ENCODE assay signal across 8 cellular contexts in genomic region chr7:7996568-7996967, GRCh38. TPM values are rescaled to one million over a fixed set of nuclear protein-coding genes. Genes with fewer than 3 reads are reported as not detected.
DNase-seq lines count a peak whose midpoint lies in the region; ATAC-seq, FAIRE-seq and TF ChIP-seq lines count a peak whose summit lies in the region.

No MANE protein-coding gene starts in this region.

- peaks cover 19% of the 10 kb centered on the region for H3K9me3 ChIP-seq in CD4-positive, alpha-beta T cell (ENCODE audit: control insufficient read depth, low read length)

- peaks cover 47% of the 10 kb centered on the region for H3K36me3 Mint-ChIP-seq in CD4-positive, alpha-beta T cell (ENCODE audit: low read depth)

- CTCF ChIA-PET in CD4-positive, alpha-beta T cell (lab: Charles Lee): interaction anchor here (1.3 kb wide), 1 partner anchor 19 kb away, joined by 3 read pairs; no protein-coding TSS in a partner anchor

- no peaks in the 10 kb centered on the region for H3K27me3 ChIP-seq in CD4-positive, alpha-beta T cell (ENCODE audit: control insufficient read depth, insufficient read depth, low read length)

- peak; percentile 61 for FAIRE-seq in GM19239 (lab: Jason Lieb, UNC)

- no peak overlapping the region for H3K27ac ChIP-seq in CD4-positive, alpha-beta T cell (ENCODE audit: low read depth, low read length)

- intact Hi-C loops in CD4-positive, alpha-beta T cell (cut with DNase I, micrococcal nuclease): no loop called here

- H3K4me3 Mint-ChIP-seq in CD4-positive, alpha-beta T cell: no peak overlapping the region

- peaks cover 34% of the 10 kb centered on the region for H3K4me1 Mint-ChIP-seq in CD4-positive, alpha-beta T cell (ENCODE audit: low read depth)

- peak overlapping the region; percentile 48 for H3K27ac Mint-ChIP-seq in CD4-positive, alpha-beta T cell

- POLR2A ChIA-PET in CD4-positive, alpha-beta T cell (lab: Charles Lee): interaction anchor here (0.7 to 4.3 kb wide), 3 partner anchors 24 to 183 kb away, joined by 3 to 27 read pairs (median 3); partner anchors contain the start of gene GLCCI1

- H3K9me3 Mint-ChIP-seq in CD4-positive, alpha-beta T cell: peaks cover 11% of the 10 kb centered on the region

- no peak for ATAC-seq in CD4-positive, alpha-beta T cell (ENCODE audit: poor library complexity)
- no peak for ATAC-seq in HG03521 (IDR thresholded peaks at IDR 0.05; ENCODE audit: unreplicated experiment)
- no peak for ATAC-seq in GM19023 (IDR thresholded peaks at IDR 0.05; ENCODE audit: unreplicated experiment)

- H3K27me3 Mint-ChIP-seq in CD4-positive, alpha-beta T cell: no peaks in the 10 kb centered on the region

- no peak for DNase-seq in CD4-positive, alpha-beta T cell
- no peak for DNase-seq in GM19239 (ENCODE audit: insufficient read length, low spot score)
- DNase-seq in NCI-H774 (lab: John Stamatoyannopoulos, UW): peak; percentile 15
- DNase-seq in iPS-NIHi11 (ENCODE audit: low spot score): peak; percentile 18
- no peak for DNase-seq in midbrain (lab: John Stamatoyannopoulos, UW)
- DNase-seq in D341Med (ENCODE audit: low spot score): no peak

- TF ChIP-seq CTCF in CD4-positive, alpha-beta T cell (IDR thresholded peaks at IDR 0.05): no peak

RNA-seq across cellular contexts. Expression of gene GLCCI1, which starts 28.0 kb away (rescaled TPM):
- 10 to 100 TPM; 22.2 to 22.3 TPM for total RNA-seq in CD4-positive, alpha-beta T cell

Comparison
In these comparisons a context has a peak if more than half of its experiments do, and no peak if none do; other contexts are left out.
1. DNase-seq: peak in NCI-H774 (single experiment) and iPS-NIHi11 (single experiment); none in CD4-positive, alpha-beta T cell (0 of 10), GM19239 (single experiment), midbrain (single experiment) and D341Med (single experiment).